7 cellular contexts compared by ENCODE assay signal in genomic region chr6:73308712-73309533, GRCh38. TPM values are rescaled to one million over a fixed set of nuclear protein-coding genes. Genes with fewer than 3 reads are reported as not detected.
DNase-seq lines count a peak whose midpoint lies in the region; ATAC-seq and TF ChIP-seq lines count a peak whose summit lies in the region.

No MANE protein-coding gene starts in this region.

- peak overlapping the region; percentile 93 for H3K9ac ChIP-seq in Karpas-422 (ENCODE audit: low read length)

- H3K9me2 ChIP-seq in Karpas-422 (replicated peaks; ENCODE audit: insufficient read depth, low read length), result no peaks in the 10 kb centered on the region

- TF ChIP-seq CTCF in thyroid gland (IDR thresholded peaks at IDR 0.05), result no peak

- H2AFZ ChIP-seq in Karpas-422 (ENCODE audit: low read length), result peak overlapping the region; percentile 83

- H3K4me1 ChIP-seq in Karpas-422 (ENCODE audit: low read length) (peaks cover 37% of the 10 kb centered on the region), thyroid gland (peaks cover 0 to 9% of the 10 kb centered on the region in 2 donors)

- H3K79me2 ChIP-seq in Karpas-422 (ENCODE audit: low read length), result peaks cover 56% of the 10 kb centered on the region

- intact Hi-C loops in thyroid gland (cut with DNase I), result no loop called here

- H4K20me1 ChIP-seq in Karpas-422 (ENCODE audit: insufficient read depth, low read depth, low read length), result no peaks in the 10 kb centered on the region

- ATAC-seq in GM19023 (IDR thresholded peaks at IDR 0.05; ENCODE audit: unreplicated experiment), result no peak

- H3K9me3 ChIP-seq in Karpas-422 (ENCODE audit: low read length) (no peaks in the 10 kb centered on the region), thyroid gland (no peaks in the 10 kb centered on the region)

- peak; percentile 31 for DNase-seq in EL
- peak; percentile 69 for DNase-seq in Karpas-422
- peak; percentile 54 for DNase-seq in amniotic epithelial cell (ENCODE audit: low read depth)
- DNase-seq in iPS-NIHi7 (ENCODE audit: extremely low spot score), result peak; percentile 70
- peak in 1 of 2 donors; percentile 30 for DNase-seq in thyroid gland
- DNase-seq in erythroblast (lab: John Stamatoyannopoulos, UW), result no peak

- no peak for TF ChIP-seq POLR2A in thyroid gland (IDR thresholded peaks at IDR 0.05)
- TF ChIP-seq POLR2A in erythroblast (IDR thresholded peaks at IDR 0.05; ENCODE audit: low read length), result no peak

- H3K4me2 ChIP-seq in Karpas-422 (ENCODE audit: low read depth, low read length, poor library complexity, severe bottlenecking), result peak overlapping the region; percentile 86

- H3K27me3 ChIP-seq in Karpas-422 (ENCODE audit: low read length) (no peaks in the 10 kb centered on the region), thyroid gland (no peaks in the 10 kb centered on the region)

- 79 to 82% methylated on average over 23 to 26 of the region's 26 CpGs for WGBS in thyroid gland, 2 donors

- H3K4me3 ChIP-seq in Karpas-422 (ENCODE audit: low read length) (peak overlapping the region; percentile 77), thyroid gland (replicated peaks in 1 of 3) (peak overlapping the region; percentile 43 to 63 (median 45))

- H3K27ac ChIP-seq in Karpas-422 (ENCODE audit: low read length), result peak overlapping the region; percentile 53
- H3K27ac ChIP-seq in thyroid gland, result no peak overlapping the region

- H3K36me3 ChIP-seq in Karpas-422 (ENCODE audit: insufficient read depth, low read length) (0 out of 2 replicates have a peak, but pooled peaks cover 3% of the 10 kb centered on the region), thyroid gland (no peaks in the 10 kb centered on the region)

RNA-seq across cellular contexts. Expression of gene DPPA5, which starts 45.2 kb away (rescaled TPM):
- total RNA-seq in Karpas-422 (2014; rRNA removed; shearing (Covaris generic); ENCODE audit: low replicate concordance), result not detected in 2 replicates
- not detected for total RNA-seq in thyroid gland

RNA-seq across cellular contexts. Expression of gene KHDC1, which starts 45.9 kb away (rescaled TPM):
- total RNA-seq in Karpas-422 (2014; rRNA removed; shearing (Covaris generic); ENCODE audit: low replicate concordance), result 8.2 and 12.2 TPM in 2 replicates
- total RNA-seq in thyroid gland, result 1 to 10 TPM; 2.1 to 8.4 (median 4.1) TPM

RNA-seq across cellular contexts. Expression of gene KHDC3L, which starts 53.5 kb away (rescaled TPM):
- total RNA-seq in Karpas-422 (2014; rRNA removed; shearing (Covaris generic); ENCODE audit: low replicate concordance), result not detected in 2 replicates
- total RNA-seq in thyroid gland, result not detected

Comparison
In these comparisons a context has a peak if more than half of its experiments do, and no peak if none do; other contexts are left out.
1. DNase-seq: peak in EL (single experiment), Karpas-422 (single experiment), amniotic epithelial cell (single experiment) and iPS-NIHi7 (single experiment); none in erythroblast (0 of 2).